17 cellular contexts compared by ENCODE assay signal in the genomic region with DNA sequence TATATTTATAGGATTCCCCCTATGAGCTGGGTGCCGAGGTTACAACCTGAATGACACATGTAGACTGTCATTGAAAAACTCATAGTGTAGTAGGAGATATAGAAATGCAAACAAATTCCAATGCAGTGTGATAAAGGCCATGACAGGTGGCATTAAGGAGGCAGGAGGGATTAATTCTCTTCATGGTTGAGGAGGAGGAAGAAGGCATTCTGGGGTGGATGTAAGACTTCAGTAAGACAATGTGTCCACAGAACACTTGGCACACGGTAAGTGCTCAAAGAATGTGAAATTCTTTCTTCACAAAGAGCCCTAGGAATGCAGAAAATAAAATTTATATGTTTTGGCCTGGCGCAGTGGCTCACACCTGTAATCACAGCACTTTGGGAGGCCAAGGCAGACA.
DNase-seq lines count a peak whose midpoint lies in the region; ATAC-seq and TF ChIP-seq lines count a peak whose summit lies in the region.
"Had no signal": no experiment of that assay in that cellular context is flagged by ENCODE, and none has a peak within 500 bp of the region (broad histone marks: within the 10 kb centered on the region; RNA-seq: fewer than 3 reads in every experiment).

No MANE protein-coding gene starts in this region.

- H3K27ac Mint-ChIP-seq in GM23338, result no peak overlapping the region
- H3K27ac Mint-ChIP-seq in mesothelial cell of epicardium, result peak overlapping the region; percentile 47
- no peak overlapping the region for H3K27ac Mint-ChIP-seq in naive thymus-derived CD4-positive, alpha-beta T cell

- no peak overlapping the region for H3K4me3 ChIP-seq in GM23338
- no peak overlapping the region for H3K4me3 ChIP-seq in body of pancreas
- no peak overlapping the region for H3K4me3 ChIP-seq in stomach
- no peak overlapping the region for H3K4me3 ChIP-seq in naive thymus-derived CD4-positive, alpha-beta T cell (ENCODE audit: low read length)
- no peak overlapping the region for H3K4me3 ChIP-seq in left ventricle myocardium inferior
- H3K4me3 ChIP-seq: BLaER1 treated with 17β-estradiol and CSF1 and Interleukin-3, amounts not matched to agents 10 nM and 100 nM; GM23248 had no signal

- H3K4me1 Mint-ChIP-seq in GM23338, result peaks cover 34% of the 10 kb centered on the region
- peaks cover 21% of the 10 kb centered on the region for H3K4me1 Mint-ChIP-seq in mesothelial cell of epicardium
- peaks cover 0 to 7% (median 0%) of the 10 kb centered on the region in 7 donors for H3K4me1 Mint-ChIP-seq in naive thymus-derived CD4-positive, alpha-beta T cell

- intact Hi-C loops in body of pancreas (cut with DNase I), result no loop called here
- intact Hi-C loops in stomach (cut with DNase I; ENCODE audit: low total_unique reads), result no loop called here
- intact Hi-C loops in naive thymus-derived CD4-positive, alpha-beta T cell (cut with micrococcal nuclease), result no loop called here
- intact Hi-C loops in left ventricle myocardium inferior (cut with micrococcal nuclease), result no loop called here

- no peak overlapping the region for H3K4me2 ChIP-seq in GM23338

- WGBS in body of pancreas, 2 donors, result 51 to 61% methylated on average over 3 of the region's 3 CpGs
- WGBS in stomach, 5 donors, result 53 to 60% (median 60%) methylated on average over 3 of the region's 3 CpGs

- H3K9me3 Mint-ChIP-seq in GM23338, result no peaks in the 10 kb centered on the region
- no peaks in the 10 kb centered on the region for H3K9me3 Mint-ChIP-seq in mesothelial cell of epicardium
- H3K9me3 Mint-ChIP-seq in naive thymus-derived CD4-positive, alpha-beta T cell, result no peaks in the 10 kb centered on the region

- peaks cover 73% of the 10 kb centered on the region for H3K79me2 ChIP-seq in GM23338 (replicated peaks; ENCODE audit: insufficient read depth)

- H3K4me1 ChIP-seq in GM23338 (ENCODE audit: insufficient read depth) (peaks cover 10% of the 10 kb centered on the region; the same call in 1 of the 2 replicates), body of pancreas (peaks cover 86% of the 10 kb centered on the region), stomach (peaks cover 23 to 89% (median 39%) of the 10 kb centered on the region in 4 donors), left ventricle myocardium inferior (peaks cover 5% of the 10 kb centered on the region)
- no peaks in the 10 kb centered on the region for H3K4me1 ChIP-seq in naive thymus-derived CD4-positive, alpha-beta T cell (ENCODE audit: control insufficient read depth in 2 of 2, insufficient read depth in 2 of 2, low read length in 2 of 2)

- H3K27ac ChIP-seq in GM23338 (ENCODE audit: low read depth) (peak overlapping the region; percentile 62; the same call in 1 of the 2 replicates), body of pancreas (peak overlapping the region in 3 of 4 donors; percentile 3 to 73 (median 65)), stomach (peak overlapping the region in 3 of 5 donors; percentile 34 to 70 (median 55)), left ventricle myocardium inferior (replicated peaks) (no peak overlapping the region)
- H3K27ac ChIP-seq in naive thymus-derived CD4-positive, alpha-beta T cell (ENCODE audit: low read depth, low read length), result no peak overlapping the region
- H3K27ac ChIP-seq: GM23248, RWPE1 had no signal

- H3K4me3 Mint-ChIP-seq in GM23338, result no peak overlapping the region
- H3K4me3 Mint-ChIP-seq in mesothelial cell of epicardium, result no peak overlapping the region
- H3K4me3 Mint-ChIP-seq in naive thymus-derived CD4-positive, alpha-beta T cell, result no peak overlapping the region

- TF ChIP-seq CTCF in GM23338 (conservative IDR thresholded peaks at IDR 0.05; ENCODE audit: low read depth in 2 of 2), result no peak
- no peak for TF ChIP-seq CTCF in body of pancreas (IDR thresholded peaks at IDR 0.05)
- no peak for TF ChIP-seq CTCF in mesothelial cell of epicardium (IDR thresholded peaks at IDR 0.05; ENCODE audit: unreplicated experiment)
- TF ChIP-seq CTCF in stomach (IDR thresholded peaks at IDR 0.05), result no peak
- TF ChIP-seq CTCF in left ventricle myocardium inferior (IDR thresholded peaks at IDR 0.05; ENCODE audit: borderline replicate concordance), result no peak

- CTCF ChIA-PET in naive thymus-derived CD4-positive, alpha-beta T cell (lab: Charles Lee), result no interaction called here

- ATAC-seq in GM23338 (no peak), body of pancreas (no peak)
- ATAC-seq in naive thymus-derived CD4-positive, alpha-beta T cell, result no peak
- ATAC-seq: HCT116 had no signal

- H3K9me3 ChIP-seq in body of pancreas, result no peaks in the 10 kb centered on the region
- H3K9me3 ChIP-seq in stomach, result no peaks in the 10 kb centered on the region
- no peaks in the 10 kb centered on the region for H3K9me3 ChIP-seq in naive thymus-derived CD4-positive, alpha-beta T cell (ENCODE audit: control insufficient read depth in 2 of 3, low read length in 3 of 3)
- H3K9me3 ChIP-seq in left ventricle myocardium inferior (replicated peaks), result no peaks in the 10 kb centered on the region
- H3K9me3 ChIP-seq: BLaER1 treated with 17β-estradiol and CSF1 and Interleukin-3, amounts not matched to agents 10 nM and 100 nM had no signal

- no peaks in the 10 kb centered on the region for H3K9me2 ChIP-seq in GM23338 (ENCODE audit: insufficient read depth)

- no peaks in the 10 kb centered on the region for H3F3A ChIP-seq in GM23338 (replicated peaks; ENCODE audit: low read depth)

- TF ChIP-seq POLR2A in body of pancreas (IDR thresholded peaks at IDR 0.05), result no peak
- TF ChIP-seq POLR2A in stomach (IDR thresholded peaks at IDR 0.05), result no peak

- H3K36me3 ChIP-seq in GM23338 (ENCODE audit: insufficient read depth) (no peaks in the 10 kb centered on the region), body of pancreas (replicated peaks in 1 of 2; ENCODE audit: insufficient read depth in 1 of 2, low read depth in 2 of 2) (no peaks in the 10 kb centered on the region), stomach (no peaks in the 10 kb centered on the region), left ventricle myocardium inferior (no peaks in the 10 kb centered on the region)
- no peaks in the 10 kb centered on the region for H3K36me3 ChIP-seq in naive thymus-derived CD4-positive, alpha-beta T cell (ENCODE audit: control insufficient read depth in 2 of 3, insufficient read depth in 3 of 3, low read length in 3 of 3)

- H2AFZ ChIP-seq in GM23338, result no peak overlapping the region
- H2AFZ ChIP-seq: GM23248 had no signal

- POLR2A ChIA-PET in naive thymus-derived CD4-positive, alpha-beta T cell (lab: Charles Lee), result no interaction called here

- H3K27me3 ChIP-seq in GM23338 (ENCODE audit: insufficient read depth), result no peaks in the 10 kb centered on the region
- no peaks in the 10 kb centered on the region for H3K27me3 ChIP-seq in body of pancreas
- H3K27me3 ChIP-seq in stomach, result no peaks in the 10 kb centered on the region
- no peaks in the 10 kb centered on the region for H3K27me3 ChIP-seq in naive thymus-derived CD4-positive, alpha-beta T cell (ENCODE audit: control insufficient read depth in 2 of 2, insufficient read depth in 2 of 2, low read length in 2 of 2)
- H3K27me3 ChIP-seq in left ventricle myocardium inferior (ENCODE audit: low read depth), result no peaks in the 10 kb centered on the region
- H3K27me3 ChIP-seq: BLaER1 treated with 17β-estradiol and CSF1 and Interleukin-3, amounts not matched to agents 10 nM and 100 nM had no signal

- no peaks in the 10 kb centered on the region; the same call in 1 of the 3 replicates for H3K36me3 Mint-ChIP-seq in GM23338 (ENCODE audit: low read depth)
- no peaks in the 10 kb centered on the region for H3K36me3 Mint-ChIP-seq in mesothelial cell of epicardium
- no peaks in the 10 kb centered on the region for H3K36me3 Mint-ChIP-seq in naive thymus-derived CD4-positive, alpha-beta T cell

- DNase-seq in GM23338 (ENCODE audit: low spot score), result no peak
- no peak for DNase-seq in body of pancreas
- DNase-seq in mesothelial cell of epicardium (ENCODE audit: low spot score in 2 of 2, unreplicated experiment in 2 of 2), result no peak
- no peak for DNase-seq in stomach
- DNase-seq in naive thymus-derived CD4-positive, alpha-beta T cell, result no peak
- DNase-seq in RPMI8226, result no peak
- no peak for DNase-seq in left ventricle myocardium inferior
- DNase-seq: GDM1, GM23248, MM.1S, NCI-H1092, NCI-H1694, NCI-H510A treated with DMSO at 0.1 percent for 48 hours, NCI-H774 had no signal

- H4K20me1 ChIP-seq in GM23338 (replicated peaks; ENCODE audit: insufficient read depth), result peaks cover 10% of the 10 kb centered on the region

- no peak for TF ChIP-seq EP300 in stomach (IDR thresholded peaks at IDR 0.05)

- peaks cover 12% of the 10 kb centered on the region for H3K27me3 Mint-ChIP-seq in GM23338 (ENCODE audit: insufficient read depth, low read depth, poor library complexity)
- H3K27me3 Mint-ChIP-seq in mesothelial cell of epicardium (ENCODE audit: low read depth), result no peaks in the 10 kb centered on the region
- peaks cover 0 to 11% (median 0%) of the 10 kb centered on the region in 5 donors for H3K27me3 Mint-ChIP-seq in naive thymus-derived CD4-positive, alpha-beta T cell

TF ChIP-seq in GM23338, 12 proteins besides CTCF, POLR2A, EP300 and RAD21 (continues in another document):
- no peak for TF ChIP-seq JUNB (IDR thresholded peaks at IDR 0.05; ENCODE audit: unreplicated experiment)
- TF ChIP-seq EZH2phosphoT487 (IDR thresholded peaks at IDR 0.05; ENCODE audit: unreplicated experiment), result no peak
- TF ChIP-seq NANOG (IDR thresholded peaks at IDR 0.05; ENCODE audit: borderline replicate concordance), result no peak

Comparison
In these comparisons a context has a peak if more than half of its experiments do, and no peak if none do; other contexts are left out.
1. H3K27ac ChIP-seq: peak in GM23338 (single experiment), body of pancreas (3 of 4) and stomach (3 of 5); none in naive thymus-derived CD4-positive, alpha-beta T cell (single experiment) and left ventricle myocardium inferior (single experiment).